Comparison of ENCODE assay signal across 22 cellular contexts in the genomic region with DNA sequence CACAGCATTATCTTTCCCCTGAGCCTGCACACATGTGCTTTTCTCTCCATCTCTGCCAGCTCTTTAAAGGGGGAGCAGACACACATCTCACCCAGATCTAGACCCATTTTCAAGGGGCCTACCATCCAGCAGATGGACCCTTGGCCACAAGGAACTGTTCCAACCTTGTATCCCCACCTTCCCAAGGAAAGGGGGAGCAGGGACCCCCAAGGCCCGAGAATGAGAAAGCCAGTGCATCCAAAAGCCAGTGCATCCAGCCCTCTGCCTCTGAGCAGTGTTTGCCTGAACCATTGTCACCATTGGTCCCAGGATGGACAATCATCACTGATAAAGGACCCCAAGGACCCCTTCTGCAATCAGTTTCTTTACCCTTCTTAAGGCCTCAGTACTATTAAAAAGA.
"Had no signal": no experiment of that assay in that cellular context is flagged by ENCODE, and none has a peak within 500 bp of the region (broad histone marks: within the 10 kb centered on the region; RNA-seq: fewer than 3 reads in every experiment).

No MANE protein-coding gene starts in this region.

- H3K36me3 ChIP-seq: heart right ventricle, neutrophil, tibial nerve had no signal

- H3K9me3 Mint-ChIP-seq: central memory CD8-positive, alpha-beta T cell; nephron progenitor cell; stimulated activated effector memory CD8-positive, alpha-beta T cell treated with anti-CD3 and anti-CD28 coated beads, Interleukin-12 subunit alpha, Interleukin-12 subunit beta, amount 100 ng/mL, for 72 hours had no signal

- H3K27me3 ChIP-seq: neutrophil, testis, tibial nerve had no signal

- H3K4me1 ChIP-seq: heart right ventricle, testis, tibial nerve had no signal

- H3K9me3 ChIP-seq: heart right ventricle, neutrophil, testis had no signal

- H3K4me3 ChIP-seq: heart right ventricle, lung, smooth muscle cell, testis, tibial nerve had no signal

- ATAC-seq: esophagus mucosa; heart right ventricle; left ventricle myocardium superior; naive thymus-derived CD4-positive, alpha-beta T cell; right cardiac atrium; stimulated activated effector memory CD8-positive, alpha-beta T cell treated with anti-CD3 and anti-CD28 coated beads, Interleukin-12 subunit alpha, Interleukin-12 subunit beta, amount 100 ng/mL, for 72 hours; stimulated activated naive CD8-positive, alpha-beta T cell treated with anti-CD3 and anti-CD28 coated beads, Interleukin-15, Interleukin-2, amounts not matched to agents 100 U/mL and 50 U/mL, for 24 hours had no signal

- H3K27ac Mint-ChIP-seq: naive thymus-derived CD4-positive, alpha-beta T cell; nephron progenitor cell; stimulated activated effector memory CD8-positive, alpha-beta T cell treated with anti-CD3 and anti-CD28 coated beads, Interleukin-12 subunit alpha, Interleukin-12 subunit beta, amount 100 ng/mL, for 72 hours had no signal

- H3K4me1 Mint-ChIP-seq: central memory CD8-positive, alpha-beta T cell; naive thymus-derived CD4-positive, alpha-beta T cell; nephron progenitor cell; stimulated activated effector memory CD8-positive, alpha-beta T cell treated with anti-CD3 and anti-CD28 coated beads, Interleukin-12 subunit alpha, Interleukin-12 subunit beta, amount 100 ng/mL, for 72 hours had no signal

- DNase-seq: effector memory CD4-positive, alpha-beta T cell; heart right ventricle; hypothalamus; left ventricle myocardium superior; mesenchymal stem cell; naive thymus-derived CD4-positive, alpha-beta T cell; nephron progenitor cell; right cardiac atrium; stimulated activated CD4-positive, alpha-beta T cell treated with anti-CD3 and anti-CD28 coated beads, Interleukin-4, amount 100 ng/mL, for 1 hour; stimulated activated CD8-positive, alpha-beta memory T cell treated with anti-CD3 and anti-CD28 coated beads, Interleukin-4, amount 100 ng/mL, for 48 hours; stimulated activated naive CD8-positive, alpha-beta T cell treated with anti-CD3 and anti-CD28 coated beads, Interleukin-15, Interleukin-2, amounts not matched to agents 100 U/mL and 50 U/mL, for 24 hours; testis had no signal

- FAIRE-seq: endometrium, frontal cortex, keratinocyte had no signal

- H3K4me3 Mint-ChIP-seq: central memory CD8-positive, alpha-beta T cell; naive thymus-derived CD4-positive, alpha-beta T cell; nephron progenitor cell; stimulated activated effector memory CD8-positive, alpha-beta T cell treated with anti-CD3 and anti-CD28 coated beads, Interleukin-12 subunit alpha, Interleukin-12 subunit beta, amount 100 ng/mL, for 72 hours had no signal

- H3K27ac ChIP-seq: heart right ventricle, neutrophil, testis, tibial nerve had no signal

- H3K36me3 Mint-ChIP-seq: naive thymus-derived CD4-positive, alpha-beta T cell; stimulated activated effector memory CD8-positive, alpha-beta T cell treated with anti-CD3 and anti-CD28 coated beads, Interleukin-12 subunit alpha, Interleukin-12 subunit beta, amount 100 ng/mL, for 72 hours had no signal
